Comparison of ENCODE assay signal across 1 cellular context in genomic region chr20:58486207-58486606, GRCh38.
TF ChIP-seq lines count a peak whose summit lies in the region.

No MANE protein-coding gene starts in this region.

TF ChIP-seq in HEK293, 187 proteins besides CTCF, POLR2A, EP300 and RAD21 (continued from another document):
- no peak for TF ChIP-seq ZBTB6 (tag by site-specific recombination; IDR thresholded peaks at IDR 0.05)
- TF ChIP-seq SETDB1 (IDR thresholded peaks at IDR 0.05; ENCODE audit: insufficient read length, low read length): peak; percentile 93
- TF ChIP-seq, protein P1, sequence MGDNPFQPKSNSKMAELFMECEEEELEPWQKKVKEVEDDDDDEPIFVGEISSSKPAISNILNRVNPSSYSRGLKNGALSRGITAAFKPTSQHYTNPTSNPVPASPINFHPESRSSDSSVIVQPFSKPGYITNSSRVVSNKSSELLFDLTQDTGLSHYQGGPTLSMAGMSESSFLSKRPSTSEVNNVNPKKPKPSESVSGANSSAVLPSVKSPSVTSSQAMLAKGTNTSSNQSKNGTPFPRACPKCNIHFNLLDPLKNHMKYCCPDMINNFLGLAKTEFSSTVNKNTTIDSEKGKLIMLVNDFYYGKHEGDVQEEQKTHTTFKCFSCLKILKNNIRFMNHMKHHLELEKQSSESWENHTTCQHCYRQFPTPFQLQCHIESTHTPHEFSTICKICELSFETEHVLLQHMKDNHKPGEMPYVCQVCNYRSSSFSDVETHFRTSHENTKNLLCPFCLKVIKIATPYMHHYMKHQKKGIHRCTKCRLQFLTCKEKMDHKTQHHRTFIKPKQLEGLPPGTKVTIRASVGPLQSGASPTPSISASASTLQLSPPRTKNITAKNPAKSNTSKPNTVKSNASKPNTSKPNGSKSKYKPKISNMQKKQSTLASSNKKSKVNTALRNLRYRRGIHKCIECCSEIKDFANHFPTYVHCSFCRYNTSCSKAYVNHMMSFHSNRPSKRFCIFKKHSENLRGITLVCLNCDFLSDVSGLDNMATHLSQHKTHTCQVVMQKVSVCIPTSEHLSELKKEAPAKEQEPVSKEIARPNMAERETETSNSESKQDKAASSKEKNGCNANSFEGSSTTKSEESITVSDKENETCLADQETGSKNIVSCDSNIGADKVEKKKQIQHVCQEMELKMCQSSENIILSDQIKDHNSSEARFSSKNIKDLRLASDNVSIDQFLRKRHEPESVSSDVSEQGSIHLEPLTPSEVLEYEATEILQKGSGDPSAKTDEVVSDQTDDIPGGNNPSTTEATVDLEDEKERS (tag by site-specific recombination; IDR thresholded peaks at IDR 0.05): peak; percentile 77; the same call in 1 of the 2 replicates
- TF ChIP-seq, protein P2, sequence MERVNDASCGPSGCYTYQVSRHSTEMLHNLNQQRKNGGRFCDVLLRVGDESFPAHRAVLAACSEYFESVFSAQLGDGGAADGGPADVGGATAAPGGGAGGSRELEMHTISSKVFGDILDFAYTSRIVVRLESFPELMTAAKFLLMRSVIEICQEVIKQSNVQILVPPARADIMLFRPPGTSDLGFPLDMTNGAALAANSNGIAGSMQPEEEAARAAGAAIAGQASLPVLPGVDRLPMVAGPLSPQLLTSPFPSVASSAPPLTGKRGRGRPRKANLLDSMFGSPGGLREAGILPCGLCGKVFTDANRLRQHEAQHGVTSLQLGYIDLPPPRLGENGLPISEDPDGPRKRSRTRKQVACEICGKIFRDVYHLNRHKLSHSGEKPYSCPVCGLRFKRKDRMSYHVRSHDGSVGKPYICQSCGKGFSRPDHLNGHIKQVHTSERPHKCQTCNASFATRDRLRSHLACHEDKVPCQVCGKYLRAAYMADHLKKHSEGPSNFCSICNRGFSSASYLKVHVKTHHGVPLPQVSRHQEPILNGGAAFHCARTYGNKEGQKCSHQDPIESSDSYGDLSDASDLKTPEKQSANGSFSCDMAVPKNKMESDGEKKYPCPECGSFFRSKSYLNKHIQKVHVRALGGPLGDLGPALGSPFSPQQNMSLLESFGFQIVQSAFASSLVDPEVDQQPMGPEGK (tag by site-specific recombination; IDR thresholded peaks at IDR 0.05): no peak
